ENCODE assay signal across 14 cellular contexts in the genomic region with DNA sequence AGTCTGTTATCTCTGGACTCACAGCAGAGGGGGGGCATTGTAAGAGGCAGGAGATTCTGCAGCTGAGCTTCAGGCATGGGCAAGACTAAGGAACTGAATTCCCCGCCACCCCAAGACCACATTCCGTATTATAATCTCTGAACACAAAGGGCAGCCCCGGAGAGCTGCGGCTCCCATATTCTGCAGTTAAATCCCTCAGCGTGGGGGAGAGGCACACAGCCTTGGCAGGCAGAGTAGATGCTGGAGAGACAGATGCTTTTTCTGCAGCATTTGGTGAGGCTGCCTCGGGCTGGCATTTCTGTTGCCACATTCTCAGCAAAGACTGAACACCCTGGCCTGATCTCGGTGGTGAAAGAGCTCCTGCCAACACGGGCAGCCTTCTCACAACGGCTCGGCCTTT. TPM values are rescaled to one million over a fixed set of nuclear protein-coding genes. Genes with fewer than 3 reads are reported as not detected.
DNase-seq lines count a peak whose midpoint lies in the region; ATAC-seq and TF ChIP-seq lines count a peak whose summit lies in the region.
"Had no signal": no experiment of that assay in that cellular context is flagged by ENCODE, and none has a peak within 500 bp of the region (broad histone marks: within the 10 kb centered on the region; RNA-seq: fewer than 3 reads in every experiment).

No MANE protein-coding gene starts in this region.

- no peaks in the 10 kb centered on the region for H3K9me3 Mint-ChIP-seq in activated T-helper 2 cell treated with anti-CD3 and anti-CD28 coated beads, Interferon-gamma antibody, Interleukin-2, Interleukin-4, amounts not matched to agents 10 μg/mL and 5 μg/mL and 100 μg/mL, durations not matched to agents 14 hours and 24 hours and 36 hours
- H3K9me3 Mint-ChIP-seq: activated CD4-positive, alpha-beta memory T cell treated with anti-CD3 and anti-CD28 coated beads, Interleukin-2, amount 10 ng/mL, durations not matched to agents 7 days and 5 days had no signal

- no peak for ATAC-seq in GM19463 (IDR thresholded peaks at IDR 0.05; ENCODE audit: unreplicated experiment)

- no peak overlapping the region for H4K8ac ChIP-seq in neuronal stem cell (ENCODE audit: low read depth, low read length)

- peaks cover 44% of the 10 kb centered on the region for H3K36me3 Mint-ChIP-seq in activated T-helper 2 cell treated with anti-CD3 and anti-CD28 coated beads, Interferon-gamma antibody, Interleukin-2, Interleukin-4, amounts not matched to agents 10 μg/mL and 5 μg/mL and 100 μg/mL, durations not matched to agents 14 hours and 24 hours and 36 hours (ENCODE audit: low read depth)

- BruUV-seq in A673 (replicated peaks; lab: Mats Ljungman, UMichigan), result no TSS peak

- H3K4me2 ChIP-seq in fibroblast of lung (ENCODE audit: extremely low read depth, insufficient read depth, low read length) (peak overlapping the region; percentile 61), neuronal stem cell (ENCODE audit: insufficient read depth, low read length, poor library complexity, severe bottlenecking) (peak overlapping the region; percentile 39)

- H3K9me3 ChIP-seq in A673 (ENCODE audit: low read depth, low read length, poor library complexity, severe bottlenecking), result no peaks in the 10 kb centered on the region
- H3K9me3 ChIP-seq in fibroblast of lung (ENCODE audit: control insufficient read depth, insufficient read depth, low read depth, low read length), result no peaks in the 10 kb centered on the region
- no peaks in the 10 kb centered on the region for H3K9me3 ChIP-seq in neuronal stem cell (replicated peaks in 1 of 2; ENCODE audit: control insufficient read depth in 2 of 2, insufficient read depth in 1 of 2, low read depth in 1 of 2, low read length in 2 of 2)
- H3K9me3 ChIP-seq: colonic mucosa, upper lobe of left lung had no signal

- no peaks in the 10 kb centered on the region for H4K20me1 ChIP-seq in fibroblast of lung (ENCODE audit: control insufficient read depth, extremely low read depth, insufficient read depth, low read length)

- no peak overlapping the region for H3K14ac ChIP-seq in neuronal stem cell (ENCODE audit: low read length)

- no peak overlapping the region for H3K9ac ChIP-seq in fibroblast of lung (ENCODE audit: insufficient read depth, low read length)
- H3K9ac ChIP-seq in neuronal stem cell (ENCODE audit: low read depth, low read length, poor library complexity), result no peak overlapping the region

- no peaks in the 10 kb centered on the region for H3K27me3 Mint-ChIP-seq in activated T-helper 2 cell treated with anti-CD3 and anti-CD28 coated beads, Interferon-gamma antibody, Interleukin-2, Interleukin-4, amounts not matched to agents 10 μg/mL and 5 μg/mL and 100 μg/mL, durations not matched to agents 14 hours and 24 hours and 36 hours (ENCODE audit: low read depth)
- H3K27me3 Mint-ChIP-seq: activated CD4-positive, alpha-beta memory T cell treated with anti-CD3 and anti-CD28 coated beads, Interleukin-2, amount 10 ng/mL, durations not matched to agents 7 days and 5 days had no signal

- H3K27me3 ChIP-seq in A673 (replicated peaks; ENCODE audit: insufficient read depth, low read depth, low read length, poor library complexity), result no peaks in the 10 kb centered on the region
- H3K27me3 ChIP-seq in fibroblast of lung (ENCODE audit: control insufficient read depth, insufficient read depth, low read length), result no peaks in the 10 kb centered on the region
- H3K27me3 ChIP-seq in neuronal stem cell (ENCODE audit: control insufficient read depth in 3 of 3, insufficient read depth in 3 of 3, low read depth in 1 of 3, low read length in 3 of 3), result no peaks in the 10 kb centered on the region
- H3K27me3 ChIP-seq: colonic mucosa, upper lobe of left lung had no signal

- peaks cover 17% of the 10 kb centered on the region for H3K4me1 ChIP-seq in A673 (ENCODE audit: insufficient read depth, low read length, poor library complexity, severe bottlenecking)
- H3K4me1 ChIP-seq in fibroblast of lung (ENCODE audit: control insufficient read depth, extremely low read depth, insufficient read depth, low read length), result peaks cover 8% of the 10 kb centered on the region
- peaks cover 0 to 11% of the 10 kb centered on the region in 2 donors for H3K4me1 ChIP-seq in neuronal stem cell (ENCODE audit: control insufficient read depth in 2 of 2, insufficient read depth in 1 of 2, low read depth in 1 of 2, low read length in 2 of 2)
- H3K4me1 ChIP-seq: colonic mucosa had no signal

- no peak overlapping the region for H2BK12ac ChIP-seq in neuronal stem cell (ENCODE audit: low read length)

- peak; percentile 33 for DNase-seq in A673 (ENCODE audit: low spot score)
- peak; percentile 32 for DNase-seq in NCI-H446 treated with DMSO at 0.1 percent for 48 hours (lab: John Stamatoyannopoulos, UW)
- DNase-seq in fibroblast of lung (ENCODE audit: low read depth in 2 of 2), result peak in 1 of 2 donors; percentile 30
- DNase-seq in neuronal stem cell (ENCODE audit: low spot score), result no peak
- DNase-seq in KG1 (lab: John Stamatoyannopoulos, UW), result no peak
- DNase-seq in activated T-helper 2 cell treated with anti-CD3 and anti-CD28 coated beads, Interferon-gamma antibody, Interleukin-2, Interleukin-4, amounts not matched to agents 10 μg/mL and 5 μg/mL and 100 μg/mL, durations not matched to agents 14 hours and 24 hours and 36 hours (ENCODE audit: low spot score), result no peak
- no peak for DNase-seq in NCI-H2107 (lab: John Stamatoyannopoulos, UW)
- DNase-seq: activated CD4-positive, alpha-beta memory T cell treated with anti-CD3 and anti-CD28 coated beads, Interleukin-2, amount 10 ng/mL, durations not matched to agents 7 days and 5 days; activated naive CD4-positive, alpha-beta T cell treated with Interleukin-2 at 50 U/mL for 16 hours; colonic mucosa; DMS79 treated with DMSO at 0.1 percent for 48 hours; NCI-H1092; upper lobe of left lung had no signal

- no peak overlapping the region for H3K23ac ChIP-seq in neuronal stem cell (ENCODE audit: low read depth, low read length, poor library complexity)

- no peak overlapping the region for H3K27ac Mint-ChIP-seq in activated T-helper 2 cell treated with anti-CD3 and anti-CD28 coated beads, Interferon-gamma antibody, Interleukin-2, Interleukin-4, amounts not matched to agents 10 μg/mL and 5 μg/mL and 100 μg/mL, durations not matched to agents 14 hours and 24 hours and 36 hours
- H3K27ac Mint-ChIP-seq: activated CD4-positive, alpha-beta memory T cell treated with anti-CD3 and anti-CD28 coated beads, Interleukin-2, amount 10 ng/mL, durations not matched to agents 7 days and 5 days had no signal

- intact Hi-C loops in A673 (cut with micrococcal nuclease; ENCODE audit: unreplicated experiment), result no loop called here
- intact Hi-C loops in activated T-helper 2 cell treated with anti-CD3 and anti-CD28 coated beads, Interferon-gamma antibody, Interleukin-2, Interleukin-4, amounts not matched to agents 10 μg/mL and 5 μg/mL and 100 μg/mL, durations not matched to agents 14 hours and 24 hours and 36 hours (cut with micrococcal nuclease), result no loop called here

- H3K4me1 Mint-ChIP-seq in activated T-helper 2 cell treated with anti-CD3 and anti-CD28 coated beads, Interferon-gamma antibody, Interleukin-2, Interleukin-4, amounts not matched to agents 10 μg/mL and 5 μg/mL and 100 μg/mL, durations not matched to agents 14 hours and 24 hours and 36 hours (ENCODE audit: low read depth), result peaks cover 3% of the 10 kb centered on the region
- H3K4me1 Mint-ChIP-seq: activated CD4-positive, alpha-beta memory T cell treated with anti-CD3 and anti-CD28 coated beads, Interleukin-2, amount 10 ng/mL, durations not matched to agents 7 days and 5 days had no signal

- no peak overlapping the region for H2BK5ac ChIP-seq in neuronal stem cell (ENCODE audit: low read length)

- no peak overlapping the region for H3K4ac ChIP-seq in neuronal stem cell (ENCODE audit: low read length)

- WGBS in neuronal stem cell (ENCODE audit: extremely low coverage in 2 of 2, insufficient read length in 2 of 2, insufficient replicate concordance in 1 of 2), 2 donors, result no CpG with 5 or more reads among the region's 10 CpGs

- TF ChIP-seq CTCF in A673 (conservative IDR thresholded peaks at IDR 0.05; ENCODE audit: low read depth, low read length) (no peak), fibroblast of lung (conservative IDR thresholded peaks at IDR 0.05 in 1 of 2, IDR thresholded peaks at IDR 0.05 in 1 of 2; ENCODE audit: low read depth in 1 of 2, low read length in 2 of 2) (no peak)

- CTCF ChIA-PET in A673 (lab: Charles Lee), result interaction anchor here (1.1 kb wide), 1 partner anchor 13 kb away, joined by 3 read pairs; no protein-coding TSS in a partner anchor

- H2BK15ac ChIP-seq in neuronal stem cell (ENCODE audit: low read length), result no peak overlapping the region

- H3K18ac ChIP-seq in neuronal stem cell (ENCODE audit: low read length), result peak overlapping the region; percentile 15

- H3K4me3 Mint-ChIP-seq in activated T-helper 2 cell treated with anti-CD3 and anti-CD28 coated beads, Interferon-gamma antibody, Interleukin-2, Interleukin-4, amounts not matched to agents 10 μg/mL and 5 μg/mL and 100 μg/mL, durations not matched to agents 14 hours and 24 hours and 36 hours (ENCODE audit: low read depth), result no peak overlapping the region
- H3K4me3 Mint-ChIP-seq: activated CD4-positive, alpha-beta memory T cell treated with anti-CD3 and anti-CD28 coated beads, Interleukin-2, amount 10 ng/mL, durations not matched to agents 7 days and 5 days had no signal

- H3K79me1 ChIP-seq in neuronal stem cell (ENCODE audit: low read depth, low read length), result peaks cover 9% of the 10 kb centered on the region

- no peak overlapping the region for H4K91ac ChIP-seq in neuronal stem cell (ENCODE audit: low read depth, low read length, poor library complexity)

- no peak overlapping the region for H2BK120ac ChIP-seq in neuronal stem cell (ENCODE audit: low read depth, low read length)

- H3K79me2 ChIP-seq in fibroblast of lung (ENCODE audit: control insufficient read depth, insufficient read depth, low read length), result peaks cover 10% of the 10 kb centered on the region

- H3K27ac ChIP-seq in A673 (ENCODE audit: low read depth, low read length, poor library complexity, severe bottlenecking) (peak overlapping the region; percentile 71), fibroblast of lung (ENCODE audit: insufficient read depth, low read length) (no peak overlapping the region), neuronal stem cell (replicated peaks; ENCODE audit: low read length) (peak overlapping the region; percentile 68)
- H3K27ac ChIP-seq: colonic mucosa had no signal

- H2AFZ ChIP-seq in fibroblast of lung (ENCODE audit: low read length) (no peak overlapping the region), neuronal stem cell (ENCODE audit: low read length) (no peak overlapping the region)

- H3K36me3 ChIP-seq in A673 (ENCODE audit: insufficient read depth, low read length, poor library complexity, severe bottlenecking) (peaks cover 73% of the 10 kb centered on the region), fibroblast of lung (ENCODE audit: control insufficient read depth, insufficient read depth, low read length) (peaks cover 6% of the 10 kb centered on the region), neuronal stem cell (replicated peaks in 1 of 2; ENCODE audit: control insufficient read depth in 2 of 2, insufficient read depth in 2 of 2, low read length in 2 of 2) (peaks cover 27 to 97% of the 10 kb centered on the region in 2 donors)
- H3K36me3 ChIP-seq: colonic mucosa had no signal

- H3K4me3 ChIP-seq in A673 (ENCODE audit: low read depth, low read length, poor library complexity, severe bottlenecking) (no peak overlapping the region), fibroblast of lung (replicated peaks in 1 of 4; ENCODE audit: control extremely low read depth in 1 of 4, insufficient read depth in 1 of 4, low read depth in 3 of 4, low read length in 4 of 4) (peak overlapping the region in 2 of 4 experiments; percentile 22 to 36), neuronal stem cell (ENCODE audit: low read length in 2 of 2) (no peak overlapping the region)
- H3K4me3 ChIP-seq: colonic mucosa, upper lobe of left lung had no signal

- H2AK5ac ChIP-seq in neuronal stem cell (ENCODE audit: low read depth, low read length), result no peak overlapping the region

- POLR2A ChIA-PET in A673 (lab: Charles Lee; ENCODE audit: low non-redundant PET), result interaction anchor here (0.6 kb wide), 2 partner anchors 36 to 118 kb away, joined by 3 to 5 read pairs; no protein-coding TSS in a partner anchor

RNA-seq across cellular contexts. Expression of gene CHAF1A, which starts 12.9 kb away (rescaled TPM):
- 115 and 119 TPM in 2 replicates for total RNA-seq in A673 (2021)
- 3.9 and 5.9 TPM in 2 replicates for total RNA-seq in fibroblast of lung
- polyA plus RNA-seq in fibroblast of lung, result 5.9 and 15.4 TPM in 2 replicates
- polyA plus RNA-seq in fibroblast of lung (2012), result 7.6 and 23.4 TPM in 2 replicates
- 15.6 and 24.9 TPM in 2 replicates for polyA minus RNA-seq in fibroblast of lung (ENCODE audit: low replicate concordance)
- 59.2 TPM for polyA plus RNA-seq in neuronal stem cell (2013, experiment 1 of 2)
- 56.4 TPM for polyA plus RNA-seq in neuronal stem cell (2013, experiment 2 of 2)
- total RNA-seq in activated T-helper 2 cell treated with anti-CD3 and anti-CD28 coated beads, Interferon-gamma antibody, Interleukin-2, Interleukin-4, amounts not matched to agents 10 μg/mL and 5 μg/mL and 100 μg/mL, durations not matched to agents 14 hours and 24 hours and 36 hours, result 81.9 and 87.8 TPM in 2 replicates

RNA-seq across cellular contexts. Expression of gene SH3GL1, which starts 15.0 kb away (rescaled TPM):
- total RNA-seq in A673 (2021) (100 and 108 TPM in 2 replicates), fibroblast of lung (20.3 and 23.9 TPM in 2 replicates)
- 44.9 and 58.7 TPM in 2 replicates for polyA plus RNA-seq in fibroblast of lung
- polyA plus RNA-seq in fibroblast of lung (2012), result 92.8 and 124 TPM in 2 replicates
- polyA minus RNA-seq in fibroblast of lung (ENCODE audit: low replicate concordance), result 77.1 and 80.1 TPM in 2 replicates
- 88.3 TPM for polyA plus RNA-seq in neuronal stem cell (2013, experiment 1 of 2)
- 86.1 TPM for polyA plus RNA-seq in neuronal stem cell (2013, experiment 2 of 2)
- total RNA-seq in activated T-helper 2 cell treated with anti-CD3 and anti-CD28 coated beads, Interferon-gamma antibody, Interleukin-2, Interleukin-4, amounts not matched to agents 10 μg/mL and 5 μg/mL and 100 μg/mL, durations not matched to agents 14 hours and 24 hours and 36 hours, result 49.2 and 56.3 TPM in 2 replicates

RNA-seq across cellular contexts. Expression of gene UBXN6, which starts 42.2 kb away (rescaled TPM):
- total RNA-seq in A673 (2021), result 49.1 and 56.1 TPM in 2 replicates
- 98.9 and 114 TPM in 2 replicates for total RNA-seq in fibroblast of lung
- polyA plus RNA-seq in fibroblast of lung, result 49.1 and 53.3 TPM in 2 replicates
- polyA plus RNA-seq in fibroblast of lung (2012), result 94.5 and 117 TPM in 2 replicates
- polyA minus RNA-seq in fibroblast of lung (ENCODE audit: low replicate concordance), result 61.1 and 64.1 TPM in 2 replicates
- polyA plus RNA-seq in neuronal stem cell (2013, experiment 1 of 2), result 28.2 TPM
- 29.6 TPM for polyA plus RNA-seq in neuronal stem cell (2013, experiment 2 of 2)
- total RNA-seq in activated T-helper 2 cell treated with anti-CD3 and anti-CD28 coated beads, Interferon-gamma antibody, Interleukin-2, Interleukin-4, amounts not matched to agents 10 μg/mL and 5 μg/mL and 100 μg/mL, durations not matched to agents 14 hours and 24 hours and 36 hours, result 51.7 and 52.8 TPM in 2 replicates

RNA-seq across cellular contexts. Expression of gene HDGFL2, which starts 56.7 kb away (rescaled TPM):
- 89.6 and 94.8 TPM in 2 replicates for total RNA-seq in A673 (2021)
- 47.8 and 51.2 TPM in 2 replicates for total RNA-seq in fibroblast of lung
- 19.5 and 23.6 TPM in 2 replicates for polyA plus RNA-seq in fibroblast of lung
- 48.1 and 64.8 TPM in 2 replicates for polyA plus RNA-seq in fibroblast of lung (2012)
- polyA minus RNA-seq in fibroblast of lung (ENCODE audit: low replicate concordance), result 13.0 and 17.5 TPM in 2 replicates
- 73.8 TPM for polyA plus RNA-seq in neuronal stem cell (2013, experiment 1 of 2)
- polyA plus RNA-seq in neuronal stem cell (2013, experiment 2 of 2), result 75.2 TPM
- total RNA-seq in activated T-helper 2 cell treated with anti-CD3 and anti-CD28 coated beads, Interferon-gamma antibody, Interleukin-2, Interleukin-4, amounts not matched to agents 10 μg/mL and 5 μg/mL and 100 μg/mL, durations not matched to agents 14 hours and 24 hours and 36 hours, result 61.9 and 75.6 TPM in 2 replicates

Comparison
In these comparisons a context has a peak if more than half of its experiments do, and no peak if none do; other contexts are left out.
1. DNase-seq: peak in A673 (single experiment) and NCI-H446 treated with DMSO at 0.1 percent for 48 hours (single experiment); none in neuronal stem cell (single experiment), KG1 (single experiment), activated T-helper 2 cell treated with anti-CD3 and anti-CD28 coated beads, Interferon-gamma antibody, Interleukin-2, Interleukin-4, amounts not matched to agents 10 μg/mL and 5 μg/mL and 100 μg/mL, durations not matched to agents 14 hours and 24 hours and 36 hours (single experiment) and NCI-H2107 (single experiment).
2. RNA of gene CHAF1A, which starts 12.9 kb away (total RNA-seq): 115 to 119 TPM in A673 and 81.9 to 87.8 TPM in activated T-helper 2 cell treated with anti-CD3 and anti-CD28 coated beads, Interferon-gamma antibody, Interleukin-2, Interleukin-4, amounts not matched to agents 10 μg/mL and 5 μg/mL and 100 μg/mL, durations not matched to agents 14 hours and 24 hours and 36 hours; 3.9 to 5.9 TPM in fibroblast of lung; every median in the first group is over 10 times any median in the second.